In the genomic region with DNA sequence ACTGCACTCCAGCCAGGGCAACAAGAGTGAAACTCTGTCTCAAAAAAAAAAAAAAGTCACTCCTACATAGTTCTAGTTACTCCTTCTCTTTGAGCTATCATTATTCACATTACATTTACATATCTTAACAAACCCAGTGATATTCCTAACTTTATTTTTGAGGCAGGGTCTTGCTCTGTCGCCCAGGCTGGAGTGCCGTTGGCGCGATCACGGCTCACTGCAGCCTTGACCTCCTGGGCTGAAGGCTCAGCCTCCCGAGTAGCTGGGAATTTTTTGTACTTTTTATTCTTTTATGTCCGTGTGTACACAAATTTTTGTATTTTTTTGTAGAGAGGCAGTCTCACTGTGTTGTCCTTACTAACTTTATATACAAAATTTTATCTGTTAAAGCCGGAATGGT, we compare ENCODE assay signal across 8 cellular contexts. TPM values are rescaled to one million over a fixed set of nuclear protein-coding genes. Genes with fewer than 3 reads are reported as not detected.
DNase-seq lines count a peak whose midpoint lies in the region; ATAC-seq and TF ChIP-seq lines count a peak whose summit lies in the region.

No MANE protein-coding gene starts in this region.

- no peak for TF ChIP-seq EP300 in stomach (IDR thresholded peaks at IDR 0.05)

- peaks cover 28% of the 10 kb centered on the region for H3K79me2 ChIP-seq in hepatocyte

- H3K36me3 ChIP-seq in hepatocyte (replicated peaks; ENCODE audit: insufficient read depth, low read depth) (no peaks in the 10 kb centered on the region), stomach (peaks cover 59 to 69% (median 67%) of the 10 kb centered on the region in 4 donors)

- H3K9me2 ChIP-seq in hepatocyte (replicated peaks; ENCODE audit: insufficient read depth), result no peaks in the 10 kb centered on the region

- H3K4me3 ChIP-seq in hepatocyte (no peak overlapping the region), stomach (peak overlapping the region in 2 of 4 donors; percentile 84)

- H3K4me3 Mint-ChIP-seq in activated CD4-positive, alpha-beta memory T cell treated with anti-CD3 and anti-CD28 coated beads, Interleukin-2, amount 10 ng/mL, durations not matched to agents 7 days and 5 days, result no peak overlapping the region
- H3K4me3 Mint-ChIP-seq in activated CD4-positive, alpha-beta memory T cell treated with anti-CD3 and anti-CD28 coated beads for 36 hours, result no peak overlapping the region
- peak overlapping the region in 2 of 3 donors; percentile 96 to 97 for H3K4me3 Mint-ChIP-seq in T-cell

- peaks cover 37% of the 10 kb centered on the region for H3K4me1 Mint-ChIP-seq in activated CD4-positive, alpha-beta memory T cell treated with anti-CD3 and anti-CD28 coated beads, Interleukin-2, amount 10 ng/mL, durations not matched to agents 7 days and 5 days
- peaks cover 36% of the 10 kb centered on the region for H3K4me1 Mint-ChIP-seq in activated CD4-positive, alpha-beta memory T cell treated with anti-CD3 and anti-CD28 coated beads for 36 hours (ENCODE audit: low read depth)
- H3K4me1 Mint-ChIP-seq in T-cell, result peaks cover 24 to 37% (median 26%) of the 10 kb centered on the region in 3 donors

- CTCF ChIA-PET in activated CD4-positive, alpha-beta memory T cell treated with anti-CD3 and anti-CD28 coated beads, Interleukin-2, amount 10 ng/mL, durations not matched to agents 7 days and 5 days (lab: Charles Lee), result interaction anchor here (0.8 to 1.1 kb wide), 2 partner anchors 23 to 193 kb away, joined by 4 to 5 read pairs; no protein-coding TSS in a partner anchor
- CTCF ChIA-PET in activated CD4-positive, alpha-beta memory T cell treated with anti-CD3 and anti-CD28 coated beads for 36 hours (lab: Charles Lee), result interaction anchor here (0.8 to 1.6 kb wide), 4 partner anchors 25 to 158 kb away, joined by 3 to 4 read pairs (median 3); no protein-coding TSS in a partner anchor
- CTCF ChIA-PET in T-cell (lab: Charles Lee), result interaction anchor here in 1 of 2 donors (0.5 kb wide), 1 partner anchor 582 kb away, joined by 4 read pairs; no protein-coding TSS in a partner anchor

- H3K9me3 Mint-ChIP-seq in activated CD4-positive, alpha-beta memory T cell treated with anti-CD3 and anti-CD28 coated beads, Interleukin-2, amount 10 ng/mL, durations not matched to agents 7 days and 5 days, result no peaks in the 10 kb centered on the region
- no peaks in the 10 kb centered on the region for H3K9me3 Mint-ChIP-seq in activated CD4-positive, alpha-beta memory T cell treated with anti-CD3 and anti-CD28 coated beads for 36 hours
- H3K9me3 Mint-ChIP-seq in T-cell, result no peaks in the 10 kb centered on the region

- peaks cover 52% of the 10 kb centered on the region for H3K36me3 Mint-ChIP-seq in activated CD4-positive, alpha-beta memory T cell treated with anti-CD3 and anti-CD28 coated beads, Interleukin-2, amount 10 ng/mL, durations not matched to agents 7 days and 5 days (ENCODE audit: low read depth)
- H3K36me3 Mint-ChIP-seq in activated CD4-positive, alpha-beta memory T cell treated with anti-CD3 and anti-CD28 coated beads for 36 hours, result peaks cover 49% of the 10 kb centered on the region
- peaks cover 31% of the 10 kb centered on the region for H3K36me3 Mint-ChIP-seq in T-cell

- POLR2A ChIA-PET in activated CD4-positive, alpha-beta memory T cell treated with anti-CD3 and anti-CD28 coated beads, Interleukin-2, amount 10 ng/mL, durations not matched to agents 7 days and 5 days (lab: Charles Lee), result interaction anchor here (0.7 to 2.1 kb wide), 7 partner anchors 18 to 193 kb away, joined by 3 to 10 read pairs (median 3); partner anchors contain the start of gene CIRBP
- POLR2A ChIA-PET in activated CD4-positive, alpha-beta memory T cell treated with anti-CD3 and anti-CD28 coated beads for 36 hours (lab: Charles Lee), result interaction anchor here (0.7 kb wide), 1 partner anchor 40 kb away, joined by 3 read pairs; no protein-coding TSS in a partner anchor
- POLR2A ChIA-PET in T-cell (lab: Charles Lee), result no interaction called here

- H3K4me2 ChIP-seq in hepatocyte, result peak overlapping the region; percentile 51

- TF ChIP-seq CTCF in hepatocyte (IDR thresholded peaks at IDR 0.05; ENCODE audit: poor library complexity) (no peak), stomach (IDR thresholded peaks at IDR 0.05) (no peak)

- no peak for TF ChIP-seq POLR2A in stomach (IDR thresholded peaks at IDR 0.05)

- H3K27ac Mint-ChIP-seq in activated CD4-positive, alpha-beta memory T cell treated with anti-CD3 and anti-CD28 coated beads, Interleukin-2, amount 10 ng/mL, durations not matched to agents 7 days and 5 days, result peak overlapping the region; percentile 97
- H3K27ac Mint-ChIP-seq in activated CD4-positive, alpha-beta memory T cell treated with anti-CD3 and anti-CD28 coated beads for 36 hours, result no peak overlapping the region
- no peak overlapping the region for H3K27ac Mint-ChIP-seq in T-cell

- intact Hi-C loops in activated CD4-positive, alpha-beta memory T cell treated with anti-CD3 and anti-CD28 coated beads for 36 hours (cut with micrococcal nuclease), result loop anchor here (2.0 to 5.0 kb wide), 2 partner anchors 31 to 35 kb away; partner anchors contain the start of gene DAZAP1
- intact Hi-C loops in stomach (cut with DNase I; ENCODE audit: low total_unique reads), result no loop called here

- H2AFZ ChIP-seq in hepatocyte, result no peak overlapping the region

- no peak for ATAC-seq in T-cell (replicated peaks in 1 of 4)

- no peaks in the 10 kb centered on the region for H3K9me3 ChIP-seq in hepatocyte (ENCODE audit: low read depth)
- H3K9me3 ChIP-seq in stomach, result no peaks in the 10 kb centered on the region

- no peaks in the 10 kb centered on the region for H3K27me3 ChIP-seq in hepatocyte
- no peaks in the 10 kb centered on the region for H3K27me3 ChIP-seq in stomach

- WGBS in hepatocyte (ENCODE audit: low lambda C conversion rate, missing lambda C conversion rate), result 76% methylated on average over 8 of the region's 8 CpGs
- 38 to 61% (median 50%) methylated on average over 8 of the region's 8 CpGs for WGBS in stomach, 5 donors

- no peaks in the 10 kb centered on the region for H3K27me3 Mint-ChIP-seq in activated CD4-positive, alpha-beta memory T cell treated with anti-CD3 and anti-CD28 coated beads, Interleukin-2, amount 10 ng/mL, durations not matched to agents 7 days and 5 days
- H3K27me3 Mint-ChIP-seq in activated CD4-positive, alpha-beta memory T cell treated with anti-CD3 and anti-CD28 coated beads for 36 hours, result no peaks in the 10 kb centered on the region
- no peaks in the 10 kb centered on the region for H3K27me3 Mint-ChIP-seq in T-cell

- H3K27ac ChIP-seq in hepatocyte (peak overlapping the region; percentile 76), stomach (peak overlapping the region in 3 of 5 donors; percentile 86 to 90 (median 89))

- H4K20me1 ChIP-seq in hepatocyte (ENCODE audit: insufficient read depth, poor library complexity, severe bottlenecking), result peaks cover 36% of the 10 kb centered on the region

- H3K4me1 ChIP-seq in hepatocyte (ENCODE audit: insufficient read depth) (peaks cover 5% of the 10 kb centered on the region), stomach (peaks cover 18 to 37% (median 25%) of the 10 kb centered on the region in 4 donors)

- no peak for DNase-seq in activated CD4-positive, alpha-beta memory T cell treated with anti-CD3 and anti-CD28 coated beads, Interleukin-2, amount 10 ng/mL, durations not matched to agents 7 days and 5 days
- DNase-seq in activated CD4-positive, alpha-beta memory T cell treated with anti-CD3 and anti-CD28 coated beads for 36 hours, result no peak
- DNase-seq in T-cell, result no peak
- no peak for DNase-seq in hepatocyte (ENCODE audit: low spot score)
- no peak for DNase-seq in stomach
- DNase-seq in foreskin melanocyte, result no peak
- no peak for DNase-seq in NCI-H2081 (lab: John Stamatoyannopoulos, UW)
- DNase-seq in stimulated activated CD4-positive, alpha-beta T cell treated with anti-CD3 and anti-CD28 coated beads, Interleukin-4, amount 100 ng/mL, for 4 hours, result no peak

RNA-seq across cellular contexts. Expression of gene RPS15, which starts 0.6 kb away (rescaled TPM):
- total RNA-seq in activated CD4-positive, alpha-beta memory T cell treated with anti-CD3 and anti-CD28 coated beads, Interleukin-2, amount 10 ng/mL, durations not matched to agents 7 days and 5 days, result 1,000 to 10,000 TPM; 1,378 to 1,409 TPM
- total RNA-seq in activated CD4-positive, alpha-beta memory T cell treated with anti-CD3 and anti-CD28 coated beads for 36 hours, result 1,000 to 10,000 TPM; 1,642 to 1,717 TPM
- 1,000 to 10,000 TPM; 1,731 to 2,353 (median 2,282) TPM for total RNA-seq in T-cell
- total RNA-seq in hepatocyte, result 1,556 and 1,885 TPM in 2 replicates
- polyA plus RNA-seq in hepatocyte, result 938 and 950 TPM in 2 replicates
- total RNA-seq in stomach, result 1,000 to 10,000 TPM in 4 of 5 donors, 100 to 1,000 TPM in 1; 428 to 2,471 (median 1,694) TPM
- 1,000 to 10,000 TPM; 2,846 to 4,539 (median 3,866) TPM for polyA plus RNA-seq in stomach

RNA-seq across cellular contexts. Expression of gene APC2, which starts 12.3 kb away (rescaled TPM):
- under 1 TPM in 1 of 2 experiments, not detected in 1; 0.03 TPM for total RNA-seq in activated CD4-positive, alpha-beta memory T cell treated with anti-CD3 and anti-CD28 coated beads, Interleukin-2, amount 10 ng/mL, durations not matched to agents 7 days and 5 days
- under 1 TPM; 0.07 to 0.15 TPM for total RNA-seq in activated CD4-positive, alpha-beta memory T cell treated with anti-CD3 and anti-CD28 coated beads for 36 hours
- total RNA-seq in T-cell (under 1 TPM; 0.08 to 0.29 (median 0.13) TPM), hepatocyte (0.24 and 1.2 TPM in 2 replicates), stomach (1 to 10 TPM in 2 of 5 donors, under 1 TPM in 2, not detected in 1; 0.58 to 3.5 (median 2.0) TPM)
- polyA plus RNA-seq in hepatocyte (0.36 and 0.40 TPM in 2 replicates), stomach (under 1 TPM; 0.10 to 0.31 (median 0.15) TPM)

RNA-seq across cellular contexts. Expression of gene DAZAP1, which starts 30.2 kb away (rescaled TPM):
- total RNA-seq in activated CD4-positive, alpha-beta memory T cell treated with anti-CD3 and anti-CD28 coated beads, Interleukin-2, amount 10 ng/mL, durations not matched to agents 7 days and 5 days, result 100 to 1,000 TPM; 194 to 218 TPM
- total RNA-seq in activated CD4-positive, alpha-beta memory T cell treated with anti-CD3 and anti-CD28 coated beads for 36 hours, result 100 to 1,000 TPM; 226 to 242 TPM
- total RNA-seq in T-cell, result 100 to 1,000 TPM; 153 to 170 (median 161) TPM
- total RNA-seq in hepatocyte, result 42.4 and 46.8 TPM in 2 replicates
- polyA plus RNA-seq in hepatocyte, result 35.8 and 37.9 TPM in 2 replicates
- total RNA-seq in stomach, result 100 to 1,000 TPM in 1 of 5 donors, 10 to 100 TPM in 4; 21.4 to 124 (median 42.5) TPM
- 10 to 100 TPM; 55.9 to 68.1 (median 63.4) TPM for polyA plus RNA-seq in stomach

RNA-seq across cellular contexts. Expression of gene GAMT, which starts 36.3 kb away (rescaled TPM):
- 10 to 100 TPM; 13.2 to 13.8 TPM for total RNA-seq in activated CD4-positive, alpha-beta memory T cell treated with anti-CD3 and anti-CD28 coated beads, Interleukin-2, amount 10 ng/mL, durations not matched to agents 7 days and 5 days
- total RNA-seq in activated CD4-positive, alpha-beta memory T cell treated with anti-CD3 and anti-CD28 coated beads for 36 hours, result 10 to 100 TPM; 21.0 to 21.1 TPM
- total RNA-seq in T-cell (10 to 100 TPM; 11.8 to 18.1 (median 13.7) TPM), hepatocyte (121 and 122 TPM in 2 replicates), stomach (10 to 100 TPM in 1 of 5 donors, 1 to 10 TPM in 2, not detected in 2; 2.6 to 15.6 (median 4.5) TPM)
- polyA plus RNA-seq in hepatocyte (148 and 170 TPM in 2 replicates), stomach (100 to 1,000 TPM in 1 of 3 donors, 10 to 100 TPM in 2; 26.8 to 102 (median 55.3) TPM)

RNA-seq across cellular contexts. Expression of gene C19orf25, which starts 41.4 kb away (rescaled TPM):
- total RNA-seq in activated CD4-positive, alpha-beta memory T cell treated with anti-CD3 and anti-CD28 coated beads, Interleukin-2, amount 10 ng/mL, durations not matched to agents 7 days and 5 days, result 10 to 100 TPM; 38.4 to 38.5 TPM
- total RNA-seq in activated CD4-positive, alpha-beta memory T cell treated with anti-CD3 and anti-CD28 coated beads for 36 hours, result 10 to 100 TPM; 24.4 to 26.9 TPM
- total RNA-seq in T-cell (10 to 100 TPM; 30.8 to 76.2 (median 71.4) TPM), hepatocyte (36.3 and 36.4 TPM in 2 replicates), stomach (10 to 100 TPM in 4 of 5 donors, 1 to 10 TPM in 1; 5.4 to 84.3 (median 21.3) TPM)
- polyA plus RNA-seq in hepatocyte (43.6 and 65.0 TPM in 2 replicates), stomach (10 to 100 TPM; 25.4 to 34.9 (median 32.7) TPM)

Comparison
In these comparisons a context has a peak if more than half of its experiments do, and no peak if none do; other contexts are left out.
1. H3K4me3 Mint-ChIP-seq: peak in T-cell (2 of 3); none in activated CD4-positive, alpha-beta memory T cell treated with anti-CD3 and anti-CD28 coated beads, Interleukin-2, amount 10 ng/mL, durations not matched to agents 7 days and 5 days (single experiment) and activated CD4-positive, alpha-beta memory T cell treated with anti-CD3 and anti-CD28 coated beads for 36 hours (single experiment).
2. POLR2A ChIA-PET loops: an anchor here in activated CD4-positive, alpha-beta memory T cell treated with anti-CD3 and anti-CD28 coated beads, Interleukin-2, amount 10 ng/mL, durations not matched to agents 7 days and 5 days (0.7 to 2.1 kb wide) and activated CD4-positive, alpha-beta memory T cell treated with anti-CD3 and anti-CD28 coated beads for 36 hours (0.7 kb wide); none called in T-cell.